ENCODE assay signal across 12 cellular contexts in the genomic region with DNA sequence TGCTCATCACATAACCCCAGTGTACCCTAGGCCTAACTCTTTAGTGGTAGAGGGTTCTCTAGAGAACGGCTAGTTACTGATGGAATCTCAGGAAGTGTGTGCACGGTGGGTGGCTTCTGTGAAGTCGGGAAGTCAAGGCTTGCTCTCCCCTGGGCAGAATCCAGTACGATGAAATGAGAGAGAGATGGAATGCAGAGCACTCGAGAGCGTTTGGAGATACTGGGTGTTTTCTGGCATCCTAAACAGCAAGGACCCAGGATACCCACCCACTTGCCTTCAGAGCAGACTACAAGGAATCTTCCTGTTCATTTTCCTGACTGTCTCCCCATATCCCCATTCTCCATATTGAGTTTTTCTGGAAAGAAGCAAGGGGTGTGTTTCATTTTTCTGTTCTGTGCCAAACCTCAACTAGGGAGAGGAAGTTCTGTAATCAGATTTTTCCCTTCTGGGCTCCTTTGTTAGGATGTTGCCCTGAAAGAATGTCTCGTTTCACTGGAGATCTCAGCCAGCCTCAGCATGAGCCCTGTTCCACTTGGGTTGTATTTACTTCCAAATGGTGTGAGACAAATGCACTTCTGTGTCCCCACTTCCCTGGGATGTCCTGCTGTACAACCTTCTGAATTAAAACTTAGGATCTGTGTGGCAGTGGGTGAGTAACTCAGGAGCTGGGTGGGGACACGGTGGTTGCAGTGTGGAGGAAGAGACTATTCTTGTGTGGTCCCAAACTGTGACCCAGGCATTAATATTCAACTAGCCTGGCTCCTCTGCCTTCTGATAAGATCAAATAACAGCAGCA.
DNase-seq lines count a peak whose midpoint lies in the region; ATAC-seq and TF ChIP-seq lines count a peak whose summit lies in the region.
"Had no signal": no experiment of that assay in that cellular context is flagged by ENCODE, and none has a peak within 500 bp of the region (broad histone marks: within the 10 kb centered on the region; RNA-seq: fewer than 3 reads in every experiment).

No MANE protein-coding gene starts in this region.

- no peak for ATAC-seq in activated naive CD8-positive, alpha-beta T cell treated with anti-CD3 and anti-CD28 coated beads, Interleukin-2, amount 50 U/mL, for 24 hours
- peak; percentile 71 for ATAC-seq in SK-N-SH treated with all-trans-retinoic acid at 6 μM for 48 hours
- ATAC-seq in HG03457 (IDR thresholded peaks at IDR 0.05; ENCODE audit: unreplicated experiment), result no peak

- H3K4me1 Mint-ChIP-seq in activated naive CD8-positive, alpha-beta T cell treated with anti-CD3 and anti-CD28 coated beads for 36 hours, result peaks cover 23% of the 10 kb centered on the region
- H3K4me1 Mint-ChIP-seq in activated naive CD8-positive, alpha-beta T cell treated with anti-CD3 and anti-CD28 coated beads, Interleukin-2, amount 50 U/mL, for 24 hours, result peaks cover 30% of the 10 kb centered on the region

- peak overlapping the region; percentile 53 for H3K27ac Mint-ChIP-seq in activated naive CD8-positive, alpha-beta T cell treated with anti-CD3 and anti-CD28 coated beads for 36 hours
- no peak overlapping the region for H3K27ac Mint-ChIP-seq in activated naive CD8-positive, alpha-beta T cell treated with anti-CD3 and anti-CD28 coated beads, Interleukin-2, amount 50 U/mL, for 24 hours

- no peak for DNase-seq in activated naive CD8-positive, alpha-beta T cell treated with anti-CD3 and anti-CD28 coated beads for 36 hours
- no peak for DNase-seq in activated naive CD8-positive, alpha-beta T cell treated with anti-CD3 and anti-CD28 coated beads, Interleukin-2, amount 50 U/mL, for 24 hours
- DNase-seq in fibroblast of peridontal ligament (ENCODE audit: extremely low read depth) (peak; percentile 76), renal cortical epithelial cell (ENCODE audit: low read depth) (peak; percentile 43), LoVo (ENCODE audit: low spot score) (no peak), NCI-H82 (lab: John Stamatoyannopoulos, UW) (no peak)
- DNase-seq: HCEC 1CT, NCI-H1105 treated with DMSO at 0.1 percent for 48 hours, sigmoid colon had no signal

- no peaks in the 10 kb centered on the region for H3K9me3 Mint-ChIP-seq in activated naive CD8-positive, alpha-beta T cell treated with anti-CD3 and anti-CD28 coated beads for 36 hours
- H3K9me3 Mint-ChIP-seq in activated naive CD8-positive, alpha-beta T cell treated with anti-CD3 and anti-CD28 coated beads, Interleukin-2, amount 50 U/mL, for 24 hours, result no peaks in the 10 kb centered on the region
- H3K9me3 Mint-ChIP-seq: brain had no signal

- no peak overlapping the region for H3K4me3 Mint-ChIP-seq in activated naive CD8-positive, alpha-beta T cell treated with anti-CD3 and anti-CD28 coated beads for 36 hours
- H3K4me3 Mint-ChIP-seq in activated naive CD8-positive, alpha-beta T cell treated with anti-CD3 and anti-CD28 coated beads, Interleukin-2, amount 50 U/mL, for 24 hours, result no peak overlapping the region
- H3K4me3 Mint-ChIP-seq: brain had no signal

- H3K36me3 Mint-ChIP-seq in activated naive CD8-positive, alpha-beta T cell treated with anti-CD3 and anti-CD28 coated beads for 36 hours, result no peaks in the 10 kb centered on the region
- H3K36me3 Mint-ChIP-seq in activated naive CD8-positive, alpha-beta T cell treated with anti-CD3 and anti-CD28 coated beads, Interleukin-2, amount 50 U/mL, for 24 hours (ENCODE audit: low read depth), result no peaks in the 10 kb centered on the region
- H3K36me3 Mint-ChIP-seq: brain had no signal

- H3K27me3 Mint-ChIP-seq in activated naive CD8-positive, alpha-beta T cell treated with anti-CD3 and anti-CD28 coated beads for 36 hours, result peaks cover under 1% of the 10 kb centered on the region
- H3K27me3 Mint-ChIP-seq in activated naive CD8-positive, alpha-beta T cell treated with anti-CD3 and anti-CD28 coated beads, Interleukin-2, amount 50 U/mL, for 24 hours, result no peaks in the 10 kb centered on the region

TF ChIP-seq in SK-N-SH treated with all-trans-retinoic acid at 6 μM for 48 hours, 23 proteins besides CTCF, POLR2A, EP300 and RAD21 (continues in another document):
- TF ChIP-seq ZNF565 (CRISPR knock-in tag; conservative IDR thresholded peaks at IDR 0.05; ENCODE audit: low read depth) (no peak), TCF4 (CRISPR knock-in tag; IDR thresholded peaks at IDR 0.05; ENCODE audit: borderline replicate concordance) (no peak), ESRRG (CRISPR knock-in tag; IDR thresholded peaks at IDR 0.05) (no peak), ZC3H10 (CRISPR knock-in tag; IDR thresholded peaks at IDR 0.05) (no peak), TOX (CRISPR knock-in tag; IDR thresholded peaks at IDR 0.05; ENCODE audit: borderline replicate concordance) (no peak), ARNTL (CRISPR knock-in tag; IDR thresholded peaks at IDR 0.05; ENCODE audit: borderline replicate concordance, low read depth) (no peak)
- TF ChIP-seq, protein P1, sequence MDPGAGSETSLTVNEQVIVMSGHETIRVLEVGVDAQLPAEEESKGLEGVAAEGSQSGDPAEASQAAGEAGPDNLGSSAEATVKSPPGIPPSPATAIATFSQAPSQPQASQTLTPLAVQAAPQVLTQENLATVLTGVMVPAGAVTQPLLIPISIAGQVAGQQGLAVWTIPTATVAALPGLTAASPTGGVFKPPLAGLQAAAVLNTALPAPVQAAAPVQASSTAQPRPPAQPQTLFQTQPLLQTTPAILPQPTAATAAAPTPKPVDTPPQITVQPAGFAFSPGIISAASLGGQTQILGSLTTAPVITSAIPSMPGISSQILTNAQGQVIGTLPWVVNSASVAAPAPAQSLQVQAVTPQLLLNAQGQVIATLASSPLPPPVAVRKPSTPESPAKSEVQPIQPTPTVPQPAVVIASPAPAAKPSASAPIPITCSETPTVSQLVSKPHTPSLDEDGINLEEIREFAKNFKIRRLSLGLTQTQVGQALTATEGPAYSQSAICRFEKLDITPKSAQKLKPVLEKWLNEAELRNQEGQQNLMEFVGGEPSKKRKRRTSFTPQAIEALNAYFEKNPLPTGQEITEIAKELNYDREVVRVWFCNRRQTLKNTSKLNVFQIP (CRISPR knock-in tag; IDR thresholded peaks at IDR 0.05; ENCODE audit: borderline replicate concordance, low read depth), result no peak
- TF ChIP-seq, protein P2, sequence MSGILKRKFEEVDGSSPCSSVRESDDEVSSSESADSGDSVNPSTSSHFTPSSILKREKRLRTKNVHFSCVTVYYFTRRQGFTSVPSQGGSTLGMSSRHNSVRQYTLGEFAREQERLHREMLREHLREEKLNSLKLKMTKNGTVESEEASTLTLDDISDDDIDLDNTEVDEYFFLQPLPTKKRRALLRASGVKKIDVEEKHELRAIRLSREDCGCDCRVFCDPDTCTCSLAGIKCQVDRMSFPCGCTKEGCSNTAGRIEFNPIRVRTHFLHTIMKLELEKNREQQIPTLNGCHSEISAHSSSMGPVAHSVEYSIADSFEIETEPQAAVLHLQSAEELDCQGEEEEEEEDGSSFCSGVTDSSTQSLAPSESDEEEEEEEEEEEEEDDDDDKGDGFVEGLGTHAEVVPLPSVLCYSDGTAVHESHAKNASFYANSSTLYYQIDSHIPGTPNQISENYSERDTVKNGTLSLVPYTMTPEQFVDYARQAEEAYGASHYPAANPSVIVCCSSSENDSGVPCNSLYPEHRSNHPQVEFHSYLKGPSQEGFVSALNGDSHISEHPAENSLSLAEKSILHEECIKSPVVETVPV (CRISPR knock-in tag; IDR thresholded peaks at IDR 0.05), result no peak
- TF ChIP-seq, protein P3, sequence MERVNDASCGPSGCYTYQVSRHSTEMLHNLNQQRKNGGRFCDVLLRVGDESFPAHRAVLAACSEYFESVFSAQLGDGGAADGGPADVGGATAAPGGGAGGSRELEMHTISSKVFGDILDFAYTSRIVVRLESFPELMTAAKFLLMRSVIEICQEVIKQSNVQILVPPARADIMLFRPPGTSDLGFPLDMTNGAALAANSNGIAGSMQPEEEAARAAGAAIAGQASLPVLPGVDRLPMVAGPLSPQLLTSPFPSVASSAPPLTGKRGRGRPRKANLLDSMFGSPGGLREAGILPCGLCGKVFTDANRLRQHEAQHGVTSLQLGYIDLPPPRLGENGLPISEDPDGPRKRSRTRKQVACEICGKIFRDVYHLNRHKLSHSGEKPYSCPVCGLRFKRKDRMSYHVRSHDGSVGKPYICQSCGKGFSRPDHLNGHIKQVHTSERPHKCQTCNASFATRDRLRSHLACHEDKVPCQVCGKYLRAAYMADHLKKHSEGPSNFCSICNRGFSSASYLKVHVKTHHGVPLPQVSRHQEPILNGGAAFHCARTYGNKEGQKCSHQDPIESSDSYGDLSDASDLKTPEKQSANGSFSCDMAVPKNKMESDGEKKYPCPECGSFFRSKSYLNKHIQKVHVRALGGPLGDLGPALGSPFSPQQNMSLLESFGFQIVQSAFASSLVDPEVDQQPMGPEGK (CRISPR knock-in tag; IDR thresholded peaks at IDR 0.05; ENCODE audit: borderline replicate concordance), result no peak
- TF ChIP-seq, protein P4, sequence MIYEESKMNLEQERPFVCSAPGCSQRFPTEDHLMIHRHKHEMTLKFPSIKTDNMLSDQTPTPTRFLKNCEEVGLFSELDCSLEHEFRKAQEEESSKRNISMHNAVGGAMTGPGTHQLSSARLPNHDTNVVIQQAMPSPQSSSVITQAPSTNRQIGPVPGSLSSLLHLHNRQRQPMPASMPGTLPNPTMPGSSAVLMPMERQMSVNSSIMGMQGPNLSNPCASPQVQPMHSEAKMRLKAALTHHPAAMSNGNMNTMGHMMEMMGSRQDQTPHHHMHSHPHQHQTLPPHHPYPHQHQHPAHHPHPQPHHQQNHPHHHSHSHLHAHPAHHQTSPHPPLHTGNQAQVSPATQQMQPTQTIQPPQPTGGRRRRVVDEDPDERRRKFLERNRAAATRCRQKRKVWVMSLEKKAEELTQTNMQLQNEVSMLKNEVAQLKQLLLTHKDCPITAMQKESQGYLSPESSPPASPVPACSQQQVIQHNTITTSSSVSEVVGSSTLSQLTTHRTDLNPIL (CRISPR knock-in tag; IDR thresholded peaks at IDR 0.05; ENCODE audit: low read depth), result no peak

Comparison
In these comparisons a context has a peak if more than half of its experiments do, and no peak if none do; other contexts are left out.
1. DNase-seq: peak in fibroblast of peridontal ligament (single experiment) and renal cortical epithelial cell (single experiment); none in activated naive CD8-positive, alpha-beta T cell treated with anti-CD3 and anti-CD28 coated beads for 36 hours (single experiment), activated naive CD8-positive, alpha-beta T cell treated with anti-CD3 and anti-CD28 coated beads, Interleukin-2, amount 50 U/mL, for 24 hours (single experiment), LoVo (single experiment) and NCI-H82 (single experiment).